Comparison of ENCODE assay signal across 28 cellular contexts in the genomic region with DNA sequence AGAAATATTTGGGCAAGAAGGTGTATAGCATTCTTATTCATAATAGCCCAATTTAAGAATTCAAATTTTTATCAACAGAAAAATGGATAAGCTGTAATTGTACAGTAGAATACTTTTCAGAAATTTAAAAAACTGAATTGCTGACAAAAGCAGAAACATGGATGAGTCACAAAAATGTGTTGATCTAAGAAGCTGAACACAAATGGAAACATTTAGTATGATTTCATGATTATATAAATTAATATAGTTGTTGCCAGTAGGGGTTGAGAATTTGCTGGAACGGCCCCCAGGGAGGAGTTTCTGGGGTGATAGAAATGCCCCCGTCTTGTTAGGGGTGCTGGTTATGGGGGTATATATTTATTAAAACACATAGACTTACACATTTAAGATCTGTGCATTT.
"Had no signal": no experiment of that assay in that cellular context is flagged by ENCODE, and none has a peak within 500 bp of the region (broad histone marks: within the 10 kb centered on the region; RNA-seq: fewer than 3 reads in every experiment).

No MANE protein-coding gene starts in this region.

- DNase-seq: activated B cell treated with CpG ODN at 0.5 μM for 24 hours; activated CD4-positive, alpha-beta T cell treated with anti-CD3 and anti-CD28 coated beads for 48 hours; activated CD8-positive, alpha-beta T cell treated with anti-CD3 and anti-CD28 coated beads for 36 hours; activated gamma-delta T cell treated with Interleukin-2 at 50 U/mL for 16 hours; cerebellar nuclear complex; dorsolateral prefrontal cortex; effector memory CD4-positive, alpha-beta T cell; head of caudate nucleus; hippocampal formation; kidney; left colon; mammary epithelial cell; ovary; right lobe of liver; stimulated activated CD4-positive, alpha-beta T cell treated with anti-CD3 and anti-CD28 coated beads, Interleukin-2, amount 100 ng/mL, for 48 hours; stimulated activated naive CD8-positive, alpha-beta T cell treated with anti-CD3 and anti-CD28 coated beads, Interleukin-15, amount 100 ng/mL, for 72 hours; T-helper 1 cell; tibial artery; upper lobe of right lung had no signal

- H3K27me3 Mint-ChIP-seq: activated B cell treated with CpG ODN at 0.5 μM for 24 hours; activated CD8-positive, alpha-beta T cell treated with anti-CD3 and anti-CD28 coated beads for 36 hours; brain; progenitor cell of endocrine pancreas had no signal

- H3K4me1 ChIP-seq: ascending aorta, right lobe of liver, tibial artery, upper lobe of right lung had no signal

- H3K27ac ChIP-seq: ascending aorta, cardiac muscle cell, coronary artery, dorsolateral prefrontal cortex, neutrophil, ovary, right lobe of liver, tibial artery, upper lobe of right lung had no signal

- ATAC-seq: left colon, right lobe of liver, upper lobe of right lung had no signal

- H3K36me3 ChIP-seq: ascending aorta, cardiac muscle cell, neutrophil, ovary, right lobe of liver, tibial artery, upper lobe of right lung had no signal

- H3K4me3 ChIP-seq: ascending aorta, cardiac muscle cell, coronary artery, dorsolateral prefrontal cortex, ovary, right lobe of liver, tibial artery, upper lobe of right lung had no signal

- H3K27me3 ChIP-seq: ascending aorta, cardiac muscle cell, dorsolateral prefrontal cortex, neutrophil, ovary, right lobe of liver, tibial artery, upper lobe of right lung had no signal

- H3K27ac Mint-ChIP-seq: activated B cell treated with CpG ODN at 0.5 μM for 24 hours; activated CD8-positive, alpha-beta T cell treated with anti-CD3 and anti-CD28 coated beads for 36 hours; activated naive CD4-positive, alpha-beta T cell treated with anti-CD3 and anti-CD28 coated beads, Interleukin-2, amount 50 U/mL, for 72 hours; brain; nephron; progenitor cell of endocrine pancreas; T-helper 2 cell treated with Interferon-gamma antibody and Interleukin-4, amounts not matched to agents 5 μg/mL and 100 μg/mL, for 36 hours had no signal

- H3K4me3 Mint-ChIP-seq: activated B cell treated with CpG ODN at 0.5 μM for 24 hours; activated CD8-positive, alpha-beta T cell treated with anti-CD3 and anti-CD28 coated beads for 36 hours; brain; nephron; stimulated activated naive CD8-positive, alpha-beta T cell treated with anti-CD3 and anti-CD28 coated beads, Interleukin-15, amount 100 ng/mL, for 72 hours; T-helper 2 cell treated with Interferon-gamma antibody and Interleukin-4, amounts not matched to agents 5 μg/mL and 100 μg/mL, for 36 hours had no signal

- H3K9me3 ChIP-seq: neutrophil, ovary, right lobe of liver, upper lobe of right lung had no signal

- H3K4me1 Mint-ChIP-seq: activated B cell treated with CpG ODN at 0.5 μM for 24 hours, brain, nephron had no signal
